13 cellular contexts compared by ENCODE assay signal in genomic region chr6:107075951-107076381, GRCh38. TPM values are rescaled to one million over a fixed set of nuclear protein-coding genes. Genes with fewer than 3 reads are reported as not detected.
DNase-seq lines count a peak whose midpoint lies in the region; ATAC-seq, FAIRE-seq and TF ChIP-seq lines count a peak whose summit lies in the region.
"Had no signal": no experiment of that assay in that cellular context is flagged by ENCODE, and none has a peak within 500 bp of the region (broad histone marks: within the 10 kb centered on the region; RNA-seq: fewer than 3 reads in every experiment).

No MANE protein-coding gene starts in this region.

- no peak overlapping the region for H3K4me3 Mint-ChIP-seq in T-cell

- H3K9ac ChIP-seq in keratinocyte (ENCODE audit: control insufficient read depth, extremely low read depth, insufficient read depth, low read length) = no peak overlapping the region

- H3K36me3 Mint-ChIP-seq in T-cell = no peaks in the 10 kb centered on the region

- no peak overlapping the region for H3K27ac Mint-ChIP-seq in T-cell

- H3K4me1 Mint-ChIP-seq in T-cell = no peaks in the 10 kb centered on the region

- no peaks in the 10 kb centered on the region for H3K9me1 ChIP-seq in keratinocyte (ENCODE audit: control insufficient read depth, extremely low read depth, insufficient read depth, low read length)

- H3K27me3 Mint-ChIP-seq in T-cell = no peaks in the 10 kb centered on the region

- H3K79me2 ChIP-seq in keratinocyte (ENCODE audit: control insufficient read depth, insufficient read depth, low read length) = no peaks in the 10 kb centered on the region

- CTCF ChIA-PET in T-cell (lab: Charles Lee) = interaction anchor here in 1 of 2 donors (0.6 kb wide), 1 partner anchor 77 kb away, joined by 3 read pairs; no protein-coding TSS in a partner anchor

- H3K9me3 ChIP-seq in keratinocyte (ENCODE audit: control insufficient read depth, low read depth, low read length) = no peaks in the 10 kb centered on the region
- H3K9me3 ChIP-seq: heart left ventricle, spleen, thyroid gland had no signal

- peak; percentile 36 for TF ChIP-seq CTCF in 22Rv1 (IDR thresholded peaks at IDR 0.05)
- peak; percentile 26; the same call in 1 of the 2 replicates for TF ChIP-seq CTCF in GM12874 (IDR thresholded peaks at IDR 0.05; ENCODE audit: insufficient read depth, low read depth, low read length)
- peak in 1 of 3 experiments; percentile 19 for TF ChIP-seq CTCF in keratinocyte (optimal IDR thresholded peaks at IDR 0.05 in 1 of 3, IDR thresholded peaks at IDR 0.05 in 1 of 3, conservative IDR thresholded peaks at IDR 0.05 in 1 of 3; ENCODE audit: extremely low read depth in 1 of 3, insufficient read depth in 2 of 3, low read length in 3 of 3)

- H2AFZ ChIP-seq in keratinocyte (ENCODE audit: control insufficient read depth, low read length) = peak overlapping the region; percentile 44

- H3K36me3 ChIP-seq in keratinocyte (ENCODE audit: control insufficient read depth in 2 of 2, extremely low read depth in 1 of 2, insufficient read depth in 2 of 2, low read length in 2 of 2) = peaks cover 0 to 1% of the 10 kb centered on the region in 2 experiments
- H3K36me3 ChIP-seq: heart left ventricle, spleen, thyroid gland had no signal

- DNase-seq in SW480 (ENCODE audit: low spot score) (peak; percentile 2), keratinocyte (ENCODE audit: low read depth, low spot score) (no peak), NCI-H1436 (lab: John Stamatoyannopoulos, UW) (no peak), T-cell (no peak)
- DNase-seq: activated naive CD4-positive, alpha-beta T cell; heart left ventricle; spleen; T-helper 1 cell; thyroid gland had no signal

- H3K27ac ChIP-seq in 22Rv1 = no peak overlapping the region
- H3K27ac ChIP-seq in keratinocyte (ENCODE audit: control insufficient read depth, insufficient read depth, low read length) = no peak overlapping the region
- H3K27ac ChIP-seq: heart left ventricle, spleen, thyroid gland had no signal

- no peaks in the 10 kb centered on the region for H4K20me1 ChIP-seq in keratinocyte (ENCODE audit: control insufficient read depth, extremely low read depth, insufficient read depth, low read length)

- H3K4me1 ChIP-seq in keratinocyte (ENCODE audit: control insufficient read depth, extremely low read depth, insufficient read depth, low read length) = no peaks in the 10 kb centered on the region
- H3K4me1 ChIP-seq: heart left ventricle, spleen, thyroid gland had no signal

- dilution Hi-C loops in keratinocyte (cut with MboI; ENCODE audit: extremely low pct_ligation_motif_present, low sequenced_read_pairs) = no loop called here

- no peaks in the 10 kb centered on the region for H3K27me3 ChIP-seq in keratinocyte (ENCODE audit: control insufficient read depth, extremely low read depth, insufficient read depth, low read length)
- H3K27me3 ChIP-seq: heart left ventricle, spleen, thyroid gland had no signal

- peak overlapping the region; percentile 45 for H3K4me2 ChIP-seq in keratinocyte (ENCODE audit: control insufficient read depth, extremely low read depth, insufficient read depth, low read depth, low read length)

- ATAC-seq in HG02642 (IDR thresholded peaks at IDR 0.05; ENCODE audit: poor library complexity, unreplicated experiment) = no peak
- ATAC-seq in activated CD4-positive, CD25-positive, alpha-beta regulatory T cell treated with anti-CD3 and anti-CD28 coated beads, Interleukin-2, amount 50 U/mL, for 24 hours = no peak
- no peak for ATAC-seq in T-cell (replicated peaks in 1 of 4)
- ATAC-seq: heart left ventricle had no signal

- H3K9me3 Mint-ChIP-seq in T-cell = no peaks in the 10 kb centered on the region

- no peak for FAIRE-seq in keratinocyte (lab: Jason Lieb, UNC)

- no peak overlapping the region for H3K4me3 ChIP-seq in keratinocyte (ENCODE audit: control insufficient read depth in 2 of 3, extremely low read depth in 1 of 3, insufficient read depth in 2 of 3, low read depth in 1 of 3, low read length in 3 of 3)
- H3K4me3 ChIP-seq: heart left ventricle, spleen, thyroid gland had no signal

- POLR2A ChIA-PET in T-cell (lab: Charles Lee) = no interaction called here

RNA-seq across cellular contexts. Expression of gene BEND3, which starts 39.3 kb away (rescaled TPM):
- polyA plus RNA-seq in keratinocyte = 1.7 to 5.5 TPM (median 2.1 TPM) in 3 replicates
- polyA plus RNA-seq in keratinocyte (2011; ENCODE audit: low read depth) = 0.99 TPM
- 2.7 TPM in 2 replicates for polyA plus RNA-seq in keratinocyte (2011; cell fraction: cytosol; rRNA removed)
- 4.2 and 4.5 TPM in 2 replicates for polyA plus RNA-seq in keratinocyte (2011; cell fraction: nucleus; rRNA removed)
- polyA plus RNA-seq in keratinocyte (2012; ENCODE audit: low replicate concordance) = 2.9 and 4.2 TPM in 2 replicates
- polyA minus RNA-seq in keratinocyte = 4.3 to 10.7 TPM (median 6.9 TPM) in 3 replicates
- 9.2 TPM for polyA minus RNA-seq in keratinocyte (2011; cell fraction: cytosol; rRNA and poly(A)+ RNA removed)
- polyA minus RNA-seq in keratinocyte (2011; cell fraction: nucleus; rRNA and poly(A)+ RNA removed) = 5.9 and 7.6 TPM in 2 replicates
- 1 to 10 TPM; 1.1 to 2.0 (median 1.5) TPM for total RNA-seq in T-cell

RNA-seq across cellular contexts. Expression of gene MTRES1, which starts 48.0 kb away (rescaled TPM):
- 12.0 to 19.6 TPM (median 12.1 TPM) in 3 replicates for polyA plus RNA-seq in keratinocyte
- 28.5 TPM for polyA plus RNA-seq in keratinocyte (2011; ENCODE audit: low read depth)
- polyA plus RNA-seq in keratinocyte (2011; cell fraction: cytosol; rRNA removed) = 12.3 and 12.9 TPM in 2 replicates
- 13.5 and 18.8 TPM in 2 replicates for polyA plus RNA-seq in keratinocyte (2011; cell fraction: nucleus; rRNA removed)
- 16.3 and 20.2 TPM in 2 replicates for polyA plus RNA-seq in keratinocyte (2012; ENCODE audit: low replicate concordance)
- 1.6 to 5.1 TPM (median 3.7 TPM) in 3 replicates for polyA minus RNA-seq in keratinocyte
- 3.8 TPM for polyA minus RNA-seq in keratinocyte (2011; cell fraction: cytosol; rRNA and poly(A)+ RNA removed)
- polyA minus RNA-seq in keratinocyte (2011; cell fraction: nucleus; rRNA and poly(A)+ RNA removed) = 4.3 and 6.8 TPM in 2 replicates
- 10 to 100 TPM in 4 of 5 donors, 1 to 10 TPM in 1; 8.6 to 17.6 (median 16.1) TPM for total RNA-seq in T-cell
